Comparison of ENCODE assay signal across 8 cellular contexts in the genomic region with DNA sequence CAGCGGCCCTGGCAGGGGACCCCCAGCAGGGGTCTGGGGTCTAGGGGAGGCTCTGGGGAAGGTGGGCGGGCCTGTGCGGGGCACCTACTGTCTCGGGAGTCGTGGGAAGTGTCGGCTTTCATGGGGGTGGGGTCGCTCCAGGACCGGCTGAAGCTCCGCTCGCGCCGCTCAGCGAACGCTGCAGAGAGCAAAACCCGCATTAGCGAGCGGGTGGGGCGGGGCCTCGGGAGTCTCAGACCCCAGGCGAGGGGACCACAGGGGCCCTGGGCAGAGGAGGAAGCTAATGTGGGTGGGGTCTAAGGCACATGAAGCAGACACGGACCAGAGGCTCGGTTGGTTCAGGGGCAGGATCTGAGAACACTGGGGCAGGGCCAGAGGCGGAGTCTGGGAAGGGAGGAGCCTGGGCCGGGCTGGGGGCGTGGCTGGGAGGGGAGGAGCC. TPM values are rescaled to one million over a fixed set of nuclear protein-coding genes. Genes with fewer than 3 reads are reported as not detected.
DNase-seq lines count a peak whose midpoint lies in the region; ATAC-seq and TF ChIP-seq lines count a peak whose summit lies in the region.

No MANE protein-coding gene starts in this region.

- peak overlapping the region; percentile 23 for H3K4me3 ChIP-seq in right cardiac atrium (ENCODE audit: low read length)

- peaks cover 20% of the 10 kb centered on the region for H3K36me3 Mint-ChIP-seq in CD4-positive, alpha-beta T cell (ENCODE audit: low read depth)

- TF ChIP-seq CTCF in CD4-positive, alpha-beta T cell (IDR thresholded peaks at IDR 0.05): no peak

- no peaks in the 10 kb centered on the region for H3K9me3 ChIP-seq in CD4-positive, alpha-beta T cell (ENCODE audit: control insufficient read depth, low read length)
- H3K9me3 ChIP-seq in right cardiac atrium (ENCODE audit: control insufficient read depth, low read length): no peaks in the 10 kb centered on the region

- no peaks in the 10 kb centered on the region for H3K9me3 Mint-ChIP-seq in CD4-positive, alpha-beta T cell

- H3K27me3 Mint-ChIP-seq in CD4-positive, alpha-beta T cell: no peaks in the 10 kb centered on the region

- CTCF ChIA-PET in CD4-positive, alpha-beta T cell (lab: Charles Lee): interaction anchor here (1.9 kb wide), 1 partner anchor 30 kb away, joined by 4 read pairs; the partner anchor contains the start of genes EXD3 and NOXA1

- DNase-seq in CD4-positive, alpha-beta T cell: peak; percentile 52 to 76 (median 56)
- DNase-seq in amniotic epithelial cell (ENCODE audit: low read depth) (peak; percentile 75), right cardiac atrium (peak; percentile 79 to 90 (median 88)), sciatic nerve (ENCODE audit: low spot score) (peak; percentile 89), activated gamma-delta T cell (lab: John Stamatoyannopoulos, UW) (no peak), SHP77 treated with DMSO at 0.1 percent for 48 hours (lab: John Stamatoyannopoulos, UW) (no peak)

- no peaks in the 10 kb centered on the region for H3K27me3 ChIP-seq in CD4-positive, alpha-beta T cell (ENCODE audit: control insufficient read depth, insufficient read depth, low read length)
- no peaks in the 10 kb centered on the region for H3K27me3 ChIP-seq in right cardiac atrium (ENCODE audit: control insufficient read depth, insufficient read depth)

- H3K4me1 Mint-ChIP-seq in CD4-positive, alpha-beta T cell (ENCODE audit: low read depth): peaks cover 39% of the 10 kb centered on the region

- H3K4me3 Mint-ChIP-seq in CD4-positive, alpha-beta T cell: peak overlapping the region; percentile 67

- ATAC-seq in CD4-positive, alpha-beta T cell (ENCODE audit: poor library complexity): peak; percentile 70
- ATAC-seq in HG02610 (IDR thresholded peaks at IDR 0.05; ENCODE audit: unreplicated experiment) (peak; percentile 50), SK-N-SH treated with all-trans-retinoic acid at 6 μM for 48 hours (peak; percentile 47), right cardiac atrium (peak; percentile 74 to 77), sciatic nerve (peak; percentile 72)

- no peaks in the 10 kb centered on the region for H3K4me1 ChIP-seq in right cardiac atrium (ENCODE audit: control insufficient read depth, insufficient read depth, low read length)

- intact Hi-C loops in CD4-positive, alpha-beta T cell (cut with DNase I, micrococcal nuclease): loop anchor here in 1 of 2 experiments (2.0 to 10.0 kb wide), 2 partner anchors 97 to 659 kb away; partner anchors contain the start of genes CCDC183, MRPL41, PNPLA7 and TMEM141
- intact Hi-C loops in right cardiac atrium (cut with DNase I) (no loop called here), sciatic nerve (cut with DNase I) (no loop called here)

- no peak overlapping the region for H3K27ac ChIP-seq in CD4-positive, alpha-beta T cell (ENCODE audit: low read depth, low read length)
- no peak overlapping the region for H3K27ac ChIP-seq in right cardiac atrium (ENCODE audit: low read length)

- peak overlapping the region; percentile 71 for H3K27ac Mint-ChIP-seq in CD4-positive, alpha-beta T cell

- POLR2A ChIA-PET in CD4-positive, alpha-beta T cell (lab: Charles Lee): interaction anchor here (1.3 kb wide), 1 partner anchor 31 kb away, joined by 4 read pairs; the partner anchor contains the start of genes EXD3 and NOXA1

- WGBS in right cardiac atrium: 21% methylated on average over 25 of the region's 25 CpGs

TF ChIP-seq in SK-N-SH treated with all-trans-retinoic acid at 6 μM for 48 hours, 23 proteins besides CTCF, POLR2A, EP300 and RAD21:
- TF ChIP-seq BACH2 (CRISPR knock-in tag; IDR thresholded peaks at IDR 0.05; ENCODE audit: borderline replicate concordance) (no peak), TOX (CRISPR knock-in tag; IDR thresholded peaks at IDR 0.05; ENCODE audit: borderline replicate concordance) (no peak), PPARA (CRISPR knock-in tag; IDR thresholded peaks at IDR 0.05; ENCODE audit: borderline replicate concordance) (no peak), ZNF70 (CRISPR knock-in tag; IDR thresholded peaks at IDR 0.05) (no peak), OSR1 (CRISPR knock-in tag; IDR thresholded peaks at IDR 0.05) (no peak), ISL1 (CRISPR knock-in tag; IDR thresholded peaks at IDR 0.05) (no peak), ZFP30 (CRISPR knock-in tag; IDR thresholded peaks at IDR 0.05) (no peak), GLIS3 (CRISPR knock-in tag; IDR thresholded peaks at IDR 0.05) (no peak), TCF4 (CRISPR knock-in tag; IDR thresholded peaks at IDR 0.05; ENCODE audit: borderline replicate concordance) (no peak), RARB (CRISPR knock-in tag; IDR thresholded peaks at IDR 0.05) (no peak)
- TF ChIP-seq, protein P1, sequence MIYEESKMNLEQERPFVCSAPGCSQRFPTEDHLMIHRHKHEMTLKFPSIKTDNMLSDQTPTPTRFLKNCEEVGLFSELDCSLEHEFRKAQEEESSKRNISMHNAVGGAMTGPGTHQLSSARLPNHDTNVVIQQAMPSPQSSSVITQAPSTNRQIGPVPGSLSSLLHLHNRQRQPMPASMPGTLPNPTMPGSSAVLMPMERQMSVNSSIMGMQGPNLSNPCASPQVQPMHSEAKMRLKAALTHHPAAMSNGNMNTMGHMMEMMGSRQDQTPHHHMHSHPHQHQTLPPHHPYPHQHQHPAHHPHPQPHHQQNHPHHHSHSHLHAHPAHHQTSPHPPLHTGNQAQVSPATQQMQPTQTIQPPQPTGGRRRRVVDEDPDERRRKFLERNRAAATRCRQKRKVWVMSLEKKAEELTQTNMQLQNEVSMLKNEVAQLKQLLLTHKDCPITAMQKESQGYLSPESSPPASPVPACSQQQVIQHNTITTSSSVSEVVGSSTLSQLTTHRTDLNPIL (CRISPR knock-in tag; IDR thresholded peaks at IDR 0.05; ENCODE audit: low read depth): no peak

RNA-seq across cellular contexts. Expression of gene NSMF, which starts 5.5 kb away (rescaled TPM):
- 100 to 1,000 TPM; 104 to 109 TPM for total RNA-seq in CD4-positive, alpha-beta T cell
- 10 to 100 TPM; 12.4 to 21.5 (median 18.6) TPM for total RNA-seq in right cardiac atrium
- 25.5 TPM for polyA plus RNA-seq in right cardiac atrium
- 50.4 TPM for total RNA-seq in sciatic nerve

RNA-seq across cellular contexts. Expression of gene ENTPD8, which starts 12.5 kb away (rescaled TPM):
- total RNA-seq in CD4-positive, alpha-beta T cell: not detected
- total RNA-seq in right cardiac atrium: not detected
- not detected for polyA plus RNA-seq in right cardiac atrium
- not detected for total RNA-seq in sciatic nerve

RNA-seq across cellular contexts. Expression of gene NOXA1, which starts 30.5 kb away (rescaled TPM):
- total RNA-seq in CD4-positive, alpha-beta T cell: 1 to 10 TPM; 6.7 to 7.7 TPM
- total RNA-seq in right cardiac atrium (1 to 10 TPM; 3.1 to 7.5 (median 4.5) TPM), sciatic nerve (7.4 TPM)
- polyA plus RNA-seq in right cardiac atrium: 4.3 TPM

RNA-seq across cellular contexts. Expression of gene EXD3, which starts 30.7 kb away (rescaled TPM):
- 10 to 100 TPM; 14.9 to 16.9 TPM for total RNA-seq in CD4-positive, alpha-beta T cell
- 10 to 100 TPM in 2 of 4 donors, 1 to 10 TPM in 2; 7.9 to 13.4 (median 11.1) TPM for total RNA-seq in right cardiac atrium
- 14.6 TPM for polyA plus RNA-seq in right cardiac atrium
- total RNA-seq in sciatic nerve: 48.1 TPM

Comparison
In these comparisons a context has a peak if more than half of its experiments do, and no peak if none do; other contexts are left out.
1. DNase-seq: peak in CD4-positive, alpha-beta T cell (10 of 10), amniotic epithelial cell (single experiment), right cardiac atrium (3 of 3) and sciatic nerve (single experiment); none in activated gamma-delta T cell (single experiment) and SHP77 treated with DMSO at 0.1 percent for 48 hours (single experiment).
2. Peak in every context shown above with its lines, with median percentiles within 50 percentile points of each other: ATAC-seq.